In genomic region chr15:91498046-91498445, GRCh38 we compare ENCODE assay signal across 28 cellular contexts.
"Had no signal": no experiment of that assay in that cellular context is flagged by ENCODE, and none has a peak within 500 bp of the region (broad histone marks: within the 10 kb centered on the region; RNA-seq: fewer than 3 reads in every experiment).

No MANE protein-coding gene starts in this region.

- H3K27ac Mint-ChIP-seq: immature natural killer cell; mesothelial cell of epicardium; naive B cell; natural killer cell treated with Interleukin-12 subunit alpha and Interleukin-12 subunit beta and Interleukin-15 and Interleukin-18, amount 100 ng/mL, for 72 hours; stimulated activated memory B cell treated with anti-CD40 and anti-IgM and Interleukin-4, amounts not matched to agents 10 μg/mL and 1 μg/mL and 100 μg/mL, for 72 hours; stimulated activated naive CD8-positive, alpha-beta T cell treated with anti-CD3 and anti-CD28 coated beads, Interleukin-15, amount 100 ng/mL, for 72 hours; type B pancreatic cell had no signal

- H3K4me3 Mint-ChIP-seq: immature natural killer cell; mesothelial cell of epicardium; naive B cell; natural killer cell treated with Interleukin-12 subunit alpha and Interleukin-12 subunit beta and Interleukin-15 and Interleukin-18, amount 100 ng/mL, for 72 hours; neural crest cell; stimulated activated memory B cell treated with anti-CD40 and anti-IgM and Interleukin-4, amounts not matched to agents 10 μg/mL and 1 μg/mL and 100 μg/mL, for 72 hours; stimulated activated naive CD8-positive, alpha-beta T cell treated with anti-CD3 and anti-CD28 coated beads, Interleukin-15, amount 100 ng/mL, for 72 hours had no signal

- H3K4me2 ChIP-seq: smooth muscle cell had no signal

- H3K27me3 ChIP-seq: pancreas, right lobe of liver, tibial nerve, vagina had no signal

- ATAC-seq: natural killer cell treated with Interleukin-12 subunit alpha and Interleukin-12 subunit beta and Interleukin-15 and Interleukin-18, amount 100 ng/mL, for 72 hours; stimulated activated memory B cell treated with anti-CD40 and anti-IgM and Interleukin-4, amounts not matched to agents 10 μg/mL and 1 μg/mL and 100 μg/mL, for 72 hours; stimulated activated naive CD8-positive, alpha-beta T cell treated with anti-CD3 and anti-CD28 coated beads, Interleukin-15, amount 100 ng/mL, for 72 hours had no signal

- H3K27ac ChIP-seq: left ventricle myocardium inferior, pancreas, prostate gland, tibial nerve, vagina had no signal

- H3K36me3 Mint-ChIP-seq: immature natural killer cell; mesothelial cell of epicardium; naive B cell; natural killer cell treated with Interleukin-12 subunit alpha and Interleukin-12 subunit beta and Interleukin-15 and Interleukin-18, amount 100 ng/mL, for 72 hours; stimulated activated memory B cell treated with anti-CD40 and anti-IgM and Interleukin-4, amounts not matched to agents 10 μg/mL and 1 μg/mL and 100 μg/mL, for 72 hours; type B pancreatic cell had no signal

- H3K4me1 ChIP-seq: left ventricle myocardium inferior, pancreas, prostate gland, tibial nerve, vagina had no signal

- H3K4me3 ChIP-seq: left ventricle myocardium inferior, lung, pancreas, prostate gland, smooth muscle cell, tibial nerve, vagina had no signal

- H3K36me3 ChIP-seq: left ventricle myocardium inferior, pancreas, prostate gland, right lobe of liver, tibial nerve, vagina had no signal

- H3K9me3 Mint-ChIP-seq: immature natural killer cell; mesothelial cell of epicardium; natural killer cell treated with Interleukin-12 subunit alpha and Interleukin-12 subunit beta and Interleukin-15 and Interleukin-18, amount 100 ng/mL, for 72 hours; neural crest cell; stimulated activated memory B cell treated with anti-CD40 and anti-IgM and Interleukin-4, amounts not matched to agents 10 μg/mL and 1 μg/mL and 100 μg/mL, for 72 hours; stimulated activated naive CD8-positive, alpha-beta T cell treated with anti-CD3 and anti-CD28 coated beads, Interleukin-15, amount 100 ng/mL, for 72 hours; type B pancreatic cell had no signal

- H3K4me1 Mint-ChIP-seq: immature natural killer cell; mesothelial cell of epicardium; naive B cell; stimulated activated memory B cell treated with anti-CD40 and anti-IgM and Interleukin-4, amounts not matched to agents 10 μg/mL and 1 μg/mL and 100 μg/mL, for 72 hours; stimulated activated naive CD8-positive, alpha-beta T cell treated with anti-CD3 and anti-CD28 coated beads, Interleukin-15, amount 100 ng/mL, for 72 hours had no signal

- DNase-seq: hypothalamus; immature natural killer cell; kidney; left colon; left ventricle myocardium inferior; mesendoderm; naive B cell; nucleus accumbens; pancreas; posterior cingulate gyrus; right lobe of liver; stimulated activated CD4-positive, alpha-beta T cell treated with anti-CD3 and anti-CD28 coated beads, Interleukin-1b, Interleukin-23, amount 100 ng/mL, for 48 hours; stimulated activated CD4-positive, alpha-beta T cell treated with anti-CD3 and anti-CD28 coated beads, Interleukin-2, amount 100 ng/mL, for 48 hours; stimulated activated CD4-positive, alpha-beta T cell treated with anti-CD3 and anti-CD28 coated beads, Interleukin-4, amount 100 ng/mL, for 4 hours; stimulated activated CD8-positive, alpha-beta memory T cell treated with anti-CD3 and anti-CD28 coated beads, Interleukin-4, amount 100 ng/mL, for 48 hours; stimulated activated naive CD4-positive, alpha-beta T cell treated with Interleukin-2 at 50 U/mL for 16 hours; stimulated activated naive CD8-positive, alpha-beta T cell treated with anti-CD3 and anti-CD28 coated beads, Interleukin-15, amount 100 ng/mL, for 72 hours; substantia nigra had no signal

- H3K27me3 Mint-ChIP-seq: type B pancreatic cell had no signal
